In the genomic region with DNA sequence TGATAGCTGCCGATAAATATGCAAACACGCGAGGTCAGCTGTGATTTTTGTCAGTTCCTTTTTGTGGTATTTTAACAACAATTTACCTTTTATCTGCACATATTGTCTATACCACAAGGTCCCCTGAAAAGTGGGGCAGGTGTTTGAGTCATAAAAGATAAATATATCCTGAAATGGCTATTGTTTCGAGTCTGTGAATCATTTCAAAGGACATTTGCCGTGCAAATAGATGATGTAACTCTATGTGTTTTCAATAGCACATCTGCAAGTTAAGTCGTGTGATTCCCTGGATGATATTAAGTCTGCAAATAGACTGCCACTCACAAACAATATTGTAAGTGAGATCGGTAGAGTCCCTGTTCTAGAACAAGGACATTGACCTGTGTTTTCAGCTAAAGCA, we compare ENCODE assay signal across 15 cellular contexts.
DNase-seq lines count a peak whose midpoint lies in the region; ATAC-seq, FAIRE-seq and TF ChIP-seq lines count a peak whose summit lies in the region.
"Had no signal": no experiment of that assay in that cellular context is flagged by ENCODE, and none has a peak within 500 bp of the region (broad histone marks: within the 10 kb centered on the region; RNA-seq: fewer than 3 reads in every experiment).

No MANE protein-coding gene starts in this region.

- H3K79me1 ChIP-seq in mesenchymal stem cell (replicated peaks; ENCODE audit: low read length, poor library complexity, severe bottlenecking) = no peaks in the 10 kb centered on the region

- peak overlapping the region in 1 of 2 experiments; percentile 57; a peak in 2 of 4 replicates for H3K4me3 ChIP-seq in Panc1 (ENCODE audit: low read depth in 2 of 2, low read length in 2 of 2)
- no peak overlapping the region for H3K4me3 ChIP-seq in kidney epithelial cell (ENCODE audit: low read depth, low read length)
- H3K4me3 ChIP-seq in mesenchymal stem cell (ENCODE audit: insufficient read depth in 1 of 2, low read depth in 1 of 2, low read length in 2 of 2) = no peak overlapping the region
- H3K4me3 ChIP-seq: thyroid gland had no signal

- H3K9ac ChIP-seq in mesenchymal stem cell (ENCODE audit: low read length) = no peak overlapping the region

- intact Hi-C loops in Panc1 (cut with micrococcal nuclease; ENCODE audit: unreplicated experiment) = no loop called here

- peak; percentile 67 for ATAC-seq in Panc1
- no peak for ATAC-seq in GM18870 (IDR thresholded peaks at IDR 0.05; ENCODE audit: unreplicated experiment)
- ATAC-seq in GM21360 (IDR thresholded peaks at IDR 0.05; ENCODE audit: unreplicated experiment) = no peak

- H3K27me3 ChIP-seq in Panc1 (ENCODE audit: control insufficient read depth, insufficient read depth, low read length) (no peaks in the 10 kb centered on the region), kidney epithelial cell (ENCODE audit: control insufficient read depth, insufficient read depth, low read length) (no peaks in the 10 kb centered on the region), mesenchymal stem cell (ENCODE audit: control insufficient read depth in 1 of 2, insufficient read depth in 1 of 2, low read length in 2 of 2) (no peaks in the 10 kb centered on the region)
- H3K27me3 ChIP-seq: thyroid gland had no signal

- no peak overlapping the region for H4K91ac ChIP-seq in mesenchymal stem cell (ENCODE audit: low read length)

- H3K4me1 ChIP-seq in Panc1 (ENCODE audit: control insufficient read depth, insufficient read depth, low read length) = peaks cover 7% of the 10 kb centered on the region
- H3K4me1 ChIP-seq in mesenchymal stem cell (ENCODE audit: control insufficient read depth, insufficient read depth, low read depth, low read length) = no peaks in the 10 kb centered on the region
- H3K4me1 ChIP-seq: thyroid gland had no signal

- H2BK120ac ChIP-seq in mesenchymal stem cell (ENCODE audit: low read depth, low read length) = no peak overlapping the region

- H2AFZ ChIP-seq in mesenchymal stem cell (ENCODE audit: low read depth, low read length) = no peak overlapping the region

- H3K9me3 ChIP-seq in Panc1 (ENCODE audit: control insufficient read depth, insufficient read depth, low read depth, low read length) = peaks cover 5% of the 10 kb centered on the region; the same call in 1 of the 2 replicates
- peaks cover 12% of the 10 kb centered on the region for H3K9me3 ChIP-seq in mesenchymal stem cell (ENCODE audit: control insufficient read depth, low read length)
- H3K9me3 ChIP-seq: thyroid gland had no signal

- no TSS peak for BruUV-seq in Panc1 (replicated peaks; lab: Mats Ljungman, UMichigan)

- TF ChIP-seq CTCF in Panc1 (IDR thresholded peaks at IDR 0.05) (no peak), kidney epithelial cell (IDR thresholded peaks at IDR 0.05; ENCODE audit: insufficient read depth, low read length, poor library complexity, severe bottlenecking) (no peak)

- H3K36me3 ChIP-seq in Panc1 (ENCODE audit: control insufficient read depth, insufficient read depth, low read length) (no peaks in the 10 kb centered on the region), kidney epithelial cell (ENCODE audit: control insufficient read depth, insufficient read depth, low read length) (no peaks in the 10 kb centered on the region), mesenchymal stem cell (ENCODE audit: control insufficient read depth in 1 of 2, insufficient read depth in 2 of 2, low read depth in 1 of 2, low read length in 2 of 2) (no peaks in the 10 kb centered on the region)
- H3K36me3 ChIP-seq: thyroid gland had no signal

- POLR2A ChIA-PET in Panc1 (lab: Charles Lee) = no interaction called here

- in situ Hi-C loops in Caki2 (cut with HindIII; ENCODE audit: low pct_unique_long_range_greater_than_20kb, low sequenced_read_pairs) (no loop called here), Panc1 (cut with HindIII; ENCODE audit: low pct_unique_long_range_greater_than_20kb, low sequenced_read_pairs) (no loop called here)

- H2BK15ac ChIP-seq in mesenchymal stem cell (ENCODE audit: low read depth, poor library complexity, severe bottlenecking) = no peak overlapping the region

- no peak overlapping the region for H3K18ac ChIP-seq in mesenchymal stem cell (ENCODE audit: low read depth in 1 of 2, low read length in 2 of 2)

- H4K8ac ChIP-seq in mesenchymal stem cell (ENCODE audit: low read length) = no peak overlapping the region

- H3K14ac ChIP-seq in mesenchymal stem cell (ENCODE audit: low read length in 2 of 2) = no peak overlapping the region

- no peak overlapping the region for H2BK5ac ChIP-seq in mesenchymal stem cell (ENCODE audit: low read depth, low read length, poor library complexity, severe bottlenecking)

- no peak for FAIRE-seq in frontal cortex (lab: Jason Lieb, UNC)
- FAIRE-seq: keratinocyte had no signal

- 95% methylated on average over 4 of the region's 7 CpGs for WGBS in mesenchymal stem cell

- CTCF ChIA-PET in Panc1 (lab: Charles Lee) = no interaction called here

- no peak overlapping the region for H2BK12ac ChIP-seq in mesenchymal stem cell (ENCODE audit: low read length in 2 of 2)

- DNase-seq in Caki2 (ENCODE audit: low read depth) (peak; percentile 34), NCI-H1436 treated with DMSO at 0.1 percent for 48 hours (lab: John Stamatoyannopoulos, UW) (peak; percentile 35), Panc1 (ENCODE audit: low read depth, low spot score) (peak; percentile 18), kidney epithelial cell (ENCODE audit: low read depth) (peak; percentile 38), mesenchymal stem cell (no peak), frontal cortex (ENCODE audit: low spot score in 2 of 2) (no peak)
- DNase-seq: activated CD4-positive, alpha-beta T cell treated with anti-CD3 and anti-CD28 coated beads, Interleukin-2, amount 50 U/mL, for 1 hour; aorta; naive B cell; NCI-H2171 treated with DMSO at 0.1 percent for 48 hours; stimulated activated CD8-positive, alpha-beta memory T cell treated with anti-CD3 and anti-CD28 coated beads, Interleukin-4, amount 100 ng/mL, for 48 hours; thyroid gland had no signal

- peak overlapping the region; percentile 72 for H3K27ac ChIP-seq in Panc1 (ENCODE audit: low read length)
- no peak overlapping the region for H3K27ac ChIP-seq in mesenchymal stem cell (ENCODE audit: low read length, poor library complexity, severe bottlenecking)
- H3K27ac ChIP-seq: thyroid gland had no signal

- H3K4me2 ChIP-seq in mesenchymal stem cell (ENCODE audit: low read length, poor library complexity, severe bottlenecking) = no peak overlapping the region

- H2AK5ac ChIP-seq in mesenchymal stem cell (ENCODE audit: low read length, severe bottlenecking) = no peak overlapping the region

- no peak overlapping the region for H3K4ac ChIP-seq in mesenchymal stem cell (ENCODE audit: low read depth in 1 of 2, low read length in 2 of 2)

- no peak overlapping the region for H3K23ac ChIP-seq in mesenchymal stem cell (ENCODE audit: low read length in 2 of 2)

Comparison
In these comparisons a context has a peak if more than half of its experiments do, and no peak if none do; other contexts are left out.
1. DNase-seq: peak in Caki2 (single experiment), NCI-H1436 treated with DMSO at 0.1 percent for 48 hours (single experiment), Panc1 (single experiment) and kidney epithelial cell (single experiment); none in mesenchymal stem cell (single experiment) and frontal cortex (0 of 2).